21 cellular contexts compared by ENCODE assay signal in genomic region chr12:32944195-32944594, GRCh38. TPM values are rescaled to one million over a fixed set of nuclear protein-coding genes. Genes with fewer than 3 reads are reported as not detected.
DNase-seq lines count a peak whose midpoint lies in the region; ATAC-seq, FAIRE-seq and TF ChIP-seq lines count a peak whose summit lies in the region.
"Had no signal": no experiment of that assay in that cellular context is flagged by ENCODE, and none has a peak within 500 bp of the region (broad histone marks: within the 10 kb centered on the region; RNA-seq: fewer than 3 reads in every experiment).

No MANE protein-coding gene starts in this region.

- TF ChIP-seq POLR2A in HepG2 (IDR thresholded peaks at IDR 0.05; ENCODE audit: insufficient read depth in 1 of 2, low read depth in 2 of 2, low read length in 2 of 2) = no peak

- H3K9ac ChIP-seq in HepG2 (ENCODE audit: insufficient read depth, low read depth, low read length) = no peak overlapping the region

- DNase-seq in NCI-H2029 treated with DMSO at 0.1 percent for 48 hours (lab: John Stamatoyannopoulos, UW) = peak; percentile 51
- peak; percentile 63 for DNase-seq in bronchial epithelial cell (ENCODE audit: low read depth)
- DNase-seq in HepG2 (ENCODE audit: low spot score) = no peak
- DNase-seq in activated T-cell treated with anti-CD3 and anti-CD28 coated beads, Interleukin-2, amount 50 U/mL, for 48 hours = no peak
- DNase-seq in NCI-H774 (lab: John Stamatoyannopoulos, UW) = no peak
- DNase-seq: ACHN; C1 segment of cervical spinal cord; CD8-positive, alpha-beta memory T cell; DMS53; IMR-90; Karpas-422; NCI-H1105; NCI-H748 treated with DMSO at 0.1 percent for 48 hours had no signal

- intact Hi-C loops in HepG2 (cut with micrococcal nuclease; ENCODE audit: unreplicated experiment) = no loop called here

- H4K20me1 ChIP-seq in HepG2 (ENCODE audit: insufficient read depth, low read length) = no peaks in the 10 kb centered on the region

- BruUV-seq in HepG2 (replicated peaks; lab: Mats Ljungman, UMichigan) = no TSS peak

- H3K27ac ChIP-seq in ACC112 (ENCODE audit: low read depth, low read length) (no peak overlapping the region), HepG2 (ENCODE audit: extremely low read length, insufficient read depth, low read length) (no peak overlapping the region)
- H3K27ac ChIP-seq: HL-60, SJSA1 had no signal

- in situ Hi-C loops in HepG2 (cut with HindIII; ENCODE audit: extremely low pct_ligation_motif_present, low pct_unique_long_range_greater_than_20kb) = loop anchor here (25.0 kb wide), 2 partner anchors 1068 to 1268 kb away; partner anchors contain the start of gene ALG10

- peak overlapping the region; percentile 25 for H2AFZ ChIP-seq in ACC112 (ENCODE audit: low read length, unreplicated experiment)
- H2AFZ ChIP-seq in HepG2 (ENCODE audit: low read length) = no peak overlapping the region

- POLR2A ChIA-PET in HepG2 (lab: Yijun Ruan, JAX) = no interaction called here

- TF ChIP-seq CTCF in bronchial epithelial cell (IDR thresholded peaks at IDR 0.05; ENCODE audit: insufficient read depth, low read length, severe bottlenecking) (no peak), HepG2 (CRISPR knock-in tag; IDR thresholded peaks at IDR 0.05) (no peak)

- no peak for FAIRE-seq in bronchial epithelial cell (lab: Jason Lieb, UNC)
- no peak for FAIRE-seq in HepG2 (lab: Jason Lieb, UNC)
- FAIRE-seq: GM12891, GM18507, H1 had no signal

- H3K4me3 ChIP-seq in ACC112 (ENCODE audit: low read depth, low read length) (no peak overlapping the region), bronchial epithelial cell (ENCODE audit: low read depth, low read length) (no peak overlapping the region), HepG2 (replicated peaks in 1 of 3; ENCODE audit: insufficient read depth in 1 of 3, low read depth in 2 of 3, low read length in 3 of 3) (no peak overlapping the region)
- H3K4me3 ChIP-seq: SJSA1 had no signal

- H3K4me2 ChIP-seq in HepG2 (ENCODE audit: low read depth, low read length) = no peak overlapping the region

- ATAC-seq in HepG2 = peak; percentile 38; the same call in 1 of the 3 replicates
- ATAC-seq in HG03442 (IDR thresholded peaks at IDR 0.05; ENCODE audit: unreplicated experiment) = no peak
- no peak for ATAC-seq in HG03432 (IDR thresholded peaks at IDR 0.05; ENCODE audit: unreplicated experiment)

- no peak for TF ChIP-seq RAD21 in HepG2 (CRISPR knock-in tag; IDR thresholded peaks at IDR 0.05)

- H3K79me2 ChIP-seq in ACC112 (ENCODE audit: control insufficient read depth, insufficient read depth, low read length, unreplicated experiment) (no peaks in the 10 kb centered on the region), HepG2 (ENCODE audit: insufficient read depth, low read length) (no peaks in the 10 kb centered on the region)

- H3K4me1 ChIP-seq in ACC112 (ENCODE audit: control insufficient read depth, insufficient read depth, low read length, unreplicated experiment) (peaks cover 12% of the 10 kb centered on the region), HepG2 (ENCODE audit: insufficient read depth, low read length) (no peaks in the 10 kb centered on the region)
- H3K4me1 ChIP-seq: SJSA1 had no signal

- no peaks in the 10 kb centered on the region for H3K36me3 ChIP-seq in ACC112 (ENCODE audit: insufficient read depth, low read length)
- H3K36me3 ChIP-seq in bronchial epithelial cell (ENCODE audit: control insufficient read depth, insufficient read depth, low read length) = no peaks in the 10 kb centered on the region
- H3K36me3 ChIP-seq in HepG2 (replicated peaks in 1 of 2; ENCODE audit: control insufficient read depth in 1 of 2, insufficient read depth in 2 of 2, low read length in 2 of 2) = no peaks in the 10 kb centered on the region
- H3K36me3 ChIP-seq: SJSA1 had no signal

- H3K27me3 ChIP-seq in ACC112 (ENCODE audit: insufficient read depth, low read length) (no peaks in the 10 kb centered on the region), bronchial epithelial cell (ENCODE audit: control insufficient read depth, insufficient read depth, low read length) (no peaks in the 10 kb centered on the region), HepG2 (ENCODE audit: control insufficient read depth in 1 of 2, insufficient read depth in 2 of 2, low read length in 2 of 2) (no peaks in the 10 kb centered on the region)
- H3K27me3 ChIP-seq: SJSA1 had no signal

- CTCF ChIA-PET in HepG2 (lab: Yijun Ruan, JAX; ENCODE audit: low intra/inter-chr PET ratio, low total read pairs) = no interaction called here

- WGBS in HepG2 (ENCODE audit: low lambda C conversion rate) = 25% methylated on average over 6 of the region's 6 CpGs

- no peaks in the 10 kb centered on the region for H3K9me3 ChIP-seq in HepG2 (ENCODE audit: low read length)
- H3K9me3 ChIP-seq: SJSA1 had no signal

- no peak for TF ChIP-seq EP300 in HepG2 (IDR thresholded peaks at IDR 0.05; ENCODE audit: low read depth in 2 of 2, low read length in 2 of 2)
- TF ChIP-seq EP300 in HepG2 (CRISPR knock-in tag; IDR thresholded peaks at IDR 0.05; ENCODE audit: borderline replicate concordance) = no peak

TF ChIP-seq in HepG2, 621 proteins besides CTCF, POLR2A, EP300 and RAD21:
- TF ChIP-seq PAWR (CRISPR knock-in tag; IDR thresholded peaks at IDR 0.05; ENCODE audit: borderline replicate concordance) (no peak), SALL1 (CRISPR knock-in tag; IDR thresholded peaks at IDR 0.05) (no peak), HMGA1 (CRISPR knock-in tag; conservative IDR thresholded peaks at IDR 0.05) (no peak), MAZ (IDR thresholded peaks at IDR 0.05; ENCODE audit: borderline replicate concordance, low read depth, low read length) (no peak), MAZ (CRISPR knock-in tag; IDR thresholded peaks at IDR 0.05; ENCODE audit: low read depth) (no peak), ZNF879 (CRISPR knock-in tag; IDR thresholded peaks at IDR 0.05) (no peak)
- TF ChIP-seq, protein P1, sequence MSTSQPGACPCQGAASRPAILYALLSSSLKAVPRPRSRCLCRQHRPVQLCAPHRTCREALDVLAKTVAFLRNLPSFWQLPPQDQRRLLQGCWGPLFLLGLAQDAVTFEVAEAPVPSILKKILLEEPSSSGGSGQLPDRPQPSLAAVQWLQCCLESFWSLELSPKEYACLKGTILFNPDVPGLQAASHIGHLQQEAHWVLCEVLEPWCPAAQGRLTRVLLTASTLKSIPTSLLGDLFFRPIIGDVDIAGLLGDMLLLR (CRISPR knock-in tag; IDR thresholded peaks at IDR 0.05) = no peak

RNA-seq across cellular contexts. Expression of gene PKP2, which starts 47.6 kb away (rescaled TPM):
- 53.9 and 74.5 TPM in 2 replicates for total RNA-seq in bronchial epithelial cell
- total RNA-seq in HepG2 (2016; rRNA removed; fragmentation: Illumina TruSeq; extraction: Trizol) = 25.3 and 27.5 TPM in 2 replicates
- 4.7 and 5.4 TPM in 2 replicates for total RNA-seq in HepG2 (2016; cell fraction: cytosol; rRNA removed; fragmentation: Illumina TruSeq; extraction: Trizol; ENCODE audit: low read depth)
- total RNA-seq in HepG2 (2016; cell fraction: insoluble cytoplasmic fraction; rRNA removed; fragmentation: Illumina TruSeq; extraction: Trizol) = 25.1 and 27.8 TPM in 2 replicates
- total RNA-seq in HepG2 (2016; cell fraction: membrane; rRNA removed; fragmentation: Illumina TruSeq; extraction: Trizol) = 13.0 and 15.4 TPM in 2 replicates
- 33.3 and 34.1 TPM in 2 replicates for total RNA-seq in HepG2 (2016; cell fraction: nucleus; rRNA removed; fragmentation: Illumina TruSeq; extraction: Trizol)
- 11.5 and 15.1 TPM in 2 replicates for polyA plus RNA-seq in HepG2 (2011; rRNA removed)
- polyA plus RNA-seq in HepG2 (2011; cell fraction: cytosol; rRNA removed) = 10.5 and 12.5 TPM in 2 replicates
- 10.5 and 14.0 TPM in 2 replicates for polyA plus RNA-seq in HepG2 (2011; cell fraction: nucleus; rRNA removed)
- 8.6 and 13.0 TPM in 2 replicates for polyA plus RNA-seq in HepG2 (2012)
- polyA plus RNA-seq in HepG2 (2016; cell fraction: cytosol; fragmentation: Illumina TruSeq; extraction: Trizol; ENCODE audit: low read depth) = 3.6 and 4.0 TPM in 2 replicates
- polyA plus RNA-seq in HepG2 (2016; cell fraction: insoluble cytoplasmic fraction; fragmentation: Illumina TruSeq; extraction: Trizol; ENCODE audit: low read depth) = 29.1 and 36.7 TPM in 2 replicates
- polyA plus RNA-seq in HepG2 (2016; cell fraction: membrane; fragmentation: Illumina TruSeq; extraction: Trizol; ENCODE audit: low read depth) = 8.6 and 9.7 TPM in 2 replicates
- polyA plus RNA-seq in HepG2 (2016; cell fraction: nucleus; fragmentation: Illumina TruSeq; extraction: Trizol; ENCODE audit: insufficient read depth, low read depth) = 20.5 and 26.3 TPM in 2 replicates
- 10.4 and 30.2 TPM in 2 replicates for polyA minus RNA-seq in HepG2 (2011; rRNA and poly(A)+ RNA removed; ENCODE audit: low replicate concordance)
- polyA minus RNA-seq in HepG2 (2011; cell fraction: cytosol; rRNA and poly(A)+ RNA removed) = 14.1 and 17.4 TPM in 2 replicates
- 57.2 and 60.5 TPM in 2 replicates for polyA minus RNA-seq in HepG2 (2011; cell fraction: nucleus; rRNA and poly(A)+ RNA removed)

Comparison
In these comparisons a context has a peak if more than half of its experiments do, and no peak if none do; other contexts are left out.
1. DNase-seq: peak in NCI-H2029 treated with DMSO at 0.1 percent for 48 hours (single experiment) and bronchial epithelial cell (single experiment); none in HepG2 (single experiment), activated T-cell treated with anti-CD3 and anti-CD28 coated beads, Interleukin-2, amount 50 U/mL, for 48 hours (0 of 2) and NCI-H774 (single experiment).